Comparison of ENCODE assay signal across 15 cellular contexts in the genomic region with DNA sequence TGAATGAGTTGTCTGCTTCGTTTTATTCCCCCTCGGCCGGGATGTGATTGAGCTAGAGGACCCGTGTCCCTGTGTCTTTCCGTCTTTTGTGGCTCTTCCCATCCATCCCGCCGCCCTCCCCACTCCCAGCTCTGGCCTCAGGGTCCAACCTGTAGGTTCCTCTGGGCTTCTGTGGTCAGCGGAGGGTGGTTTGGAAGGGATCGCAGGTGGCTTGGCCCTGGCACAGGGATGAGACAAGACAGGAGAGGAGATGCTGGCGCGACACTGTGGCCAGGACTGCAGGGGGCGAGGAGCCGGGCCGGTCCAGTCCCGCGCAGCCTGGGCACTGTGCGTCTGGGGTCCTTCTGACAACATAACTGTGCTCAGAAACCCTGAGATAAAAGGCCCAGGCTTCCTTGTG. TPM values are rescaled to one million over a fixed set of nuclear protein-coding genes. Genes with fewer than 3 reads are reported as not detected.
A peak's percentile ranks its signal among the peaks of the same experiment; 100 is the strongest.
DNase-seq lines count a peak whose midpoint lies in the region; ATAC-seq and TF ChIP-seq lines count a peak whose summit lies in the region.
"Had no signal": no experiment of that assay in that cellular context is flagged by ENCODE, and none has a peak within 500 bp of the region (broad histone marks: within the 10 kb centered on the region; RNA-seq: fewer than 3 reads in every experiment).

No MANE protein-coding gene starts in this region.

- peaks cover 5% of the 10 kb centered on the region for H4K20me1 ChIP-seq in neural progenitor cell (ENCODE audit: low read depth)

- H3K27ac Mint-ChIP-seq in Calu3 (ENCODE audit: unreplicated experiment) (no peak overlapping the region), neural progenitor cell (no peak overlapping the region)
- peak overlapping the region; percentile 81 for H3K27ac Mint-ChIP-seq in dendritic cell treated with granulocyte-macrophage colony-stimulating factor and Interleukin-4, amounts not matched to agents 40 ng/mL and 50 ng/mL, for 4 days

- no peaks in the 10 kb centered on the region for H3K9me3 Mint-ChIP-seq in Calu3 (ENCODE audit: low read depth, unreplicated experiment)
- H3K9me3 Mint-ChIP-seq in dendritic cell treated with granulocyte-macrophage colony-stimulating factor and Interleukin-4, amounts not matched to agents 40 ng/mL and 50 ng/mL, for 4 days: no peaks in the 10 kb centered on the region
- H3K9me3 Mint-ChIP-seq in neural progenitor cell: no peaks in the 10 kb centered on the region

- no peak for ATAC-seq in RWPE2 (ENCODE audit: low read depth)

- H3K27me3 ChIP-seq in RWPE2 (ENCODE audit: insufficient read depth, poor library complexity, severe bottlenecking): no peaks in the 10 kb centered on the region
- H3K27me3 ChIP-seq in neural progenitor cell: peaks cover 21% of the 10 kb centered on the region
- no peaks in the 10 kb centered on the region for H3K27me3 ChIP-seq in thyroid gland
- H3K27me3 ChIP-seq: uterus had no signal

- no peaks in the 10 kb centered on the region for H3K79me2 ChIP-seq in neural progenitor cell (ENCODE audit: low read depth)

- H3K4me3 Mint-ChIP-seq in Calu3 (ENCODE audit: low read depth, unreplicated experiment) (peak overlapping the region; percentile 61), neural progenitor cell (peak overlapping the region; percentile 87)
- H3K4me3 Mint-ChIP-seq in dendritic cell treated with granulocyte-macrophage colony-stimulating factor and Interleukin-4, amounts not matched to agents 40 ng/mL and 50 ng/mL, for 4 days: no peak overlapping the region

- in situ Hi-C loops in GM13976 (cut with MboI; ENCODE audit: low sequenced_read_pairs, unreplicated experiment): no loop called here

- H3K27me3 Mint-ChIP-seq in Calu3 (ENCODE audit: unreplicated experiment) (no peaks in the 10 kb centered on the region), neural progenitor cell (ENCODE audit: insufficient read depth, low read depth) (peaks cover 10% of the 10 kb centered on the region)
- peaks cover 7% of the 10 kb centered on the region for H3K27me3 Mint-ChIP-seq in dendritic cell treated with granulocyte-macrophage colony-stimulating factor and Interleukin-4, amounts not matched to agents 40 ng/mL and 50 ng/mL, for 4 days

- intact Hi-C loops in Calu3 (cut with micrococcal nuclease; ENCODE audit: unreplicated experiment): no loop called here
- intact Hi-C loops in dendritic cell treated with granulocyte-macrophage colony-stimulating factor and Interleukin-4, amounts not matched to agents 40 ng/mL and 50 ng/mL, for 4 days (cut with micrococcal nuclease): no loop called here
- intact Hi-C loops in thyroid gland (cut with DNase I): no loop called here

- no peak for DNase-seq in Calu3
- no peak for DNase-seq in RWPE2 (ENCODE audit: low spot score)
- no peak for DNase-seq in neural progenitor cell (ENCODE audit: low spot score)
- DNase-seq in thyroid gland: no peak
- no peak for DNase-seq in GM13976 (ENCODE audit: low spot score)
- no peak for DNase-seq in NCI-H146 treated with DMSO at 0.1 percent for 48 hours (lab: John Stamatoyannopoulos, UW; ENCODE audit: unreplicated experiment)
- DNase-seq in stimulated activated CD4-positive, alpha-beta T cell treated with anti-CD3 and anti-CD28 coated beads, Interleukin-2, amount 100 ng/mL, for 24 hours: no peak
- DNase-seq: activated T-cell treated with anti-CD3 and anti-CD28 coated beads, Interleukin-2, amount 50 U/mL, for 48 hours; NCI-H187; NCI-H524 treated with DMSO at 0.1 percent for 48 hours; stimulated activated CD8-positive, alpha-beta memory T cell treated with anti-CD3 and anti-CD28 coated beads, Interleukin-4, amount 100 ng/mL, for 48 hours; T-helper 1 cell; uterus had no signal

- H3K4me1 Mint-ChIP-seq in Calu3 (ENCODE audit: low read depth, unreplicated experiment) (peaks cover 28% of the 10 kb centered on the region), neural progenitor cell (peaks cover 18% of the 10 kb centered on the region)
- H3K4me1 Mint-ChIP-seq in dendritic cell treated with granulocyte-macrophage colony-stimulating factor and Interleukin-4, amounts not matched to agents 40 ng/mL and 50 ng/mL, for 4 days (ENCODE audit: low read depth): peaks cover 41% of the 10 kb centered on the region

- peak overlapping the region; percentile 2 for H3K4me2 ChIP-seq in neural progenitor cell

- no TSS peak for BruUV-seq in Calu3 (replicated peaks; lab: Mats Ljungman, UMichigan)

- no peaks in the 10 kb centered on the region for H3F3A ChIP-seq in neural progenitor cell (ENCODE audit: low read depth)

- CTCF ChIA-PET in Calu3 (lab: Charles Lee): interaction anchor here (0.5 to 2.0 kb wide), 3 partner anchors 18 to 264 kb away, joined by 4 to 11 read pairs (median 9); no protein-coding TSS in a partner anchor

- H3K4me1 ChIP-seq in RWPE2 (ENCODE audit: insufficient read depth, poor library complexity, severe bottlenecking) (peaks cover 20% of the 10 kb centered on the region), neural progenitor cell (no peaks in the 10 kb centered on the region), thyroid gland (peaks cover 10 to 25% of the 10 kb centered on the region in 2 donors)
- H3K4me1 ChIP-seq: uterus had no signal

- H3K9me3 ChIP-seq in RWPE2 (ENCODE audit: severe bottlenecking) (no peaks in the 10 kb centered on the region), neural progenitor cell (ENCODE audit: low read depth) (no peaks in the 10 kb centered on the region), thyroid gland (no peaks in the 10 kb centered on the region)
- H3K9me3 ChIP-seq: uterus had no signal

- H2AFZ ChIP-seq in neural progenitor cell (replicated peaks): no peak overlapping the region

- 87 to 89% methylated on average over 13 to 17 of the region's 17 CpGs for WGBS in thyroid gland, 2 donors

- TF ChIP-seq POLR2A in thyroid gland (IDR thresholded peaks at IDR 0.05): no peak

- H3K4me3 ChIP-seq in RWPE2 (ENCODE audit: severe bottlenecking) (no peak overlapping the region), neural progenitor cell (no peak overlapping the region), thyroid gland (replicated peaks in 1 of 3) (no peak overlapping the region)
- H3K4me3 ChIP-seq: uterus had no signal

- H3K36me3 Mint-ChIP-seq in Calu3 (ENCODE audit: insufficient read depth, unreplicated experiment) (peaks cover 26% of the 10 kb centered on the region), neural progenitor cell (no peaks in the 10 kb centered on the region)
- H3K36me3 Mint-ChIP-seq in dendritic cell treated with granulocyte-macrophage colony-stimulating factor and Interleukin-4, amounts not matched to agents 40 ng/mL and 50 ng/mL, for 4 days (ENCODE audit: low read depth): no peaks in the 10 kb centered on the region

- peak overlapping the region; percentile 88 for H3K27ac ChIP-seq in RWPE2 (ENCODE audit: poor library complexity, severe bottlenecking)
- H3K27ac ChIP-seq in neural progenitor cell: no peak overlapping the region
- H3K27ac ChIP-seq in thyroid gland: no peak overlapping the region
- H3K27ac ChIP-seq: uterus had no signal

- H3K36me3 ChIP-seq in RWPE2 (ENCODE audit: low read depth) (no peaks in the 10 kb centered on the region), neural progenitor cell (no peaks in the 10 kb centered on the region), thyroid gland (no peaks in the 10 kb centered on the region)
- H3K36me3 ChIP-seq: uterus had no signal

- H3K9ac ChIP-seq in neural progenitor cell: no peak overlapping the region

- no peak for TF ChIP-seq CTCF in Calu3 (IDR thresholded peaks at IDR 0.05; ENCODE audit: unreplicated experiment)
- no peak for TF ChIP-seq CTCF in RWPE2 (IDR thresholded peaks at IDR 0.05; ENCODE audit: poor library complexity, severe bottlenecking)
- TF ChIP-seq CTCF in neural progenitor cell (IDR thresholded peaks at IDR 0.05): no peak
- TF ChIP-seq CTCF in thyroid gland (IDR thresholded peaks at IDR 0.05): no peak
- no peak for TF ChIP-seq CTCF in GM13976 (IDR thresholded peaks at IDR 0.05; ENCODE audit: borderline replicate concordance, control extremely low read depth, extremely low read depth, insufficient read depth, missing control alignments)

RNA-seq across cellular contexts. Expression of a gene that starts 2.0 kb away (rescaled TPM):
- total RNA-seq in Calu3 (2022): 12.2 and 12.5 TPM in 2 replicates
- total RNA-seq in neural progenitor cell (ENCODE audit: low replicate concordance): 4.1 and 13.5 TPM in 2 replicates
- total RNA-seq in thyroid gland: 10 to 100 TPM in 3 of 4 donors, 1 to 10 TPM in 1; 9.8 to 29.3 (median 21.8) TPM

RNA-seq across cellular contexts. Expression of a gene that starts 42.2 kb away (rescaled TPM):
- total RNA-seq in Calu3 (2022): 10.8 and 11.7 TPM in 2 replicates
- total RNA-seq in neural progenitor cell (ENCODE audit: low replicate concordance): 0.07 and 2.8 TPM in 2 replicates
- under 1 TPM; 0.13 to 0.45 (median 0.20) TPM for total RNA-seq in thyroid gland
- total RNA-seq: fibroblast of villous mesenchyme had no signal

RNA-seq across cellular contexts. Expression of a gene that starts 56.3 kb away (rescaled TPM):
- total RNA-seq in Calu3 (2022) (8.0 and 9.1 TPM in 2 replicates), neural progenitor cell (ENCODE audit: low replicate concordance) (0.65 and 1.2 TPM in 2 replicates), thyroid gland (1 to 10 TPM; 1.4 to 3.3 (median 2.3) TPM)
